In the genomic region with DNA sequence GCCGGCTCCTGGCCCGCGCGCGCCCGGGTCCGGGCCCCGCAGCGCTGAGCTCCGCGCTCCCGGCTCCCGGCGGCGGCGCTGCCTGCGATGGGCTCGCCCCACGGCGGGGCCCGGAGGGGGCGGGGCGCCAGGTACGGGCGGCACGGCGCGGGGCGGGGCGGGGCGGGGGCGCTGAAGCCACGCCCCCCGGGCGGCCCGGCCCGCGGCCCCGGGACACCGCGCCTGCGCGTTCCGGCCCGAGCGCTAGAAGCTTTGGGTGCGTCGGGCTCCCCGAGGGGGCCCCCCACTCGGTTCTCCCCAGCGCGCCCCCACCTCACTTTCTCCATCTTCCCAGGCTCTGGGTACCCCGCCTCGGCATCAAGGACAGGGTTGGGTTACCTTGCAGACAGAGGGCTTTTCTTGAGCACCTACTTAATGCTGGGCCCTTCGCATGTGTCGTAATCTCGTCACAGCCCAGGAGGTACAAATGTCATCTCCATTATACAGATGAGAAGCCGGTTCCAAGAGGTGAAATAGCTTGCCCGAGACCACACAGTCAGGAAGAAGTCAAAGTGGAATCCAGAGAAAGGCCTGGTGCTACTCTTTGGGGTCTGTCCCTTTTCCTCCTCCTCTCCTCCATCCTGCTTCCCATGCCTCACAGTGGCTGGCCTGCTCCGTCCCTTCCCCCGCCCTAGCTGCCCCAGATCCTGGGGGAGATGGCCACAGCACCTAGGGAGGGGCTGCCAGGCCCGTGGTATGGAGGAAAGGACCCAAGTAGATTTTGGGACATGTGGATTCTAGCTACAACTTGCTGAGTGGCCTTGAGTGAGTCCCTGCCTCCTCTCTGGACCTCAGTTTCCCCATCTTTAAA, we compare ENCODE assay signal across 8 cellular contexts. TPM values are rescaled to one million over a fixed set of nuclear protein-coding genes. Genes with fewer than 3 reads are reported as not detected.
A peak's percentile ranks its signal among the peaks of the same experiment; 100 is the strongest.
DNase-seq lines count a peak whose midpoint lies in the region; ATAC-seq and FAIRE-seq lines count a peak whose summit lies in the region.

No MANE protein-coding gene starts in this region.

- WGBS in thymus, result 12% methylated on average over 62 of the region's 62 CpGs

- H3K36me3 ChIP-seq in muscle layer of duodenum (ENCODE audit: control insufficient read depth in 1 of 2, insufficient read depth in 2 of 2, low read length in 2 of 2) (no peaks in the 10 kb centered on the region), thymus (ENCODE audit: control insufficient read depth, insufficient read depth) (no peaks in the 10 kb centered on the region)

- no peak overlapping the region for H3K4me3 ChIP-seq in muscle layer of duodenum (ENCODE audit: low read depth in 1 of 2, low read length in 2 of 2)
- H3K4me3 ChIP-seq in thymus (ENCODE audit: low read length), result peak overlapping the region; percentile 34

- peaks cover 0 to 3% of the 10 kb centered on the region in 2 donors for H3K4me1 ChIP-seq in muscle layer of duodenum (ENCODE audit: control insufficient read depth in 1 of 2, insufficient read depth in 2 of 2, low read length in 2 of 2)
- H3K4me1 ChIP-seq in thymus (ENCODE audit: control insufficient read depth, insufficient read depth, low read length), result peaks cover 2% of the 10 kb centered on the region

- DNase-seq in GM19239 (ENCODE audit: insufficient read length, low spot score), result peak; percentile 53
- peak; percentile 16 for DNase-seq in T-helper 9 cell
- peak; percentile 55 for DNase-seq in cerebellum (ENCODE audit: low spot score)
- DNase-seq in glomerular visceral epithelial cell (ENCODE audit: extremely low spot score), result no peak

- no peak for ATAC-seq in GM18520 (IDR thresholded peaks at IDR 0.05; ENCODE audit: unreplicated experiment)
- ATAC-seq in GM19467 (IDR thresholded peaks at IDR 0.05; ENCODE audit: unreplicated experiment), result no peak

- H3K27ac ChIP-seq in muscle layer of duodenum (ENCODE audit: low read length) (peak overlapping the region; percentile 43), thymus (ENCODE audit: low read depth) (no peak overlapping the region)

- FAIRE-seq in GM19239 (lab: Jason Lieb, UNC), result peak; percentile 21

- H3K27me3 ChIP-seq in muscle layer of duodenum (ENCODE audit: low read depth, low read length), result peaks cover 11% of the 10 kb centered on the region
- H3K27me3 ChIP-seq in thymus (ENCODE audit: control insufficient read depth, insufficient read depth), result peaks cover 15% of the 10 kb centered on the region

- H3K9me3 ChIP-seq in muscle layer of duodenum (ENCODE audit: control insufficient read depth in 1 of 2, low read length in 2 of 2), result no peaks in the 10 kb centered on the region
- no peaks in the 10 kb centered on the region for H3K9me3 ChIP-seq in thymus (ENCODE audit: control insufficient read depth)

RNA-seq across cellular contexts. Expression of gene RAP1GAP, which starts 46.5 kb away (rescaled TPM):
- 13.5 TPM for total RNA-seq in cerebellum
- 1.6 TPM for polyA plus RNA-seq in thymus
